Comparison of ENCODE assay signal across 13 cellular contexts in genomic region chr14:61345144-61345482, GRCh38. TPM values are rescaled to one million over a fixed set of nuclear protein-coding genes. Genes with fewer than 3 reads are reported as not detected.
DNase-seq lines count a peak whose midpoint lies in the region; ATAC-seq and TF ChIP-seq lines count a peak whose summit lies in the region.
"Had no signal": no experiment of that assay in that cellular context is flagged by ENCODE, and none has a peak within 500 bp of the region (broad histone marks: within the 10 kb centered on the region; RNA-seq: fewer than 3 reads in every experiment).

No MANE protein-coding gene starts in this region.

- no peak for ATAC-seq in activated T-cell treated with anti-CD3 and anti-CD28 coated beads, Interleukin-2, amount 50 U/mL, for 4 hours
- no peak for ATAC-seq in stimulated activated naive CD8-positive, alpha-beta T cell treated with anti-CD3 and anti-CD28 coated beads, Interleukin-15, amount 100 ng/mL, for 72 hours
- ATAC-seq in HG03045 (IDR thresholded peaks at IDR 0.05; ENCODE audit: unreplicated experiment) = no peak

- no peak overlapping the region for H2AFZ ChIP-seq in Loucy (ENCODE audit: low read length)
- H2AFZ ChIP-seq: neural progenitor cell had no signal

- H3F3A ChIP-seq in Loucy (ENCODE audit: low read depth) = 0 out of 2 replicates have a peak, but pooled peaks cover 2% of the 10 kb centered on the region

- H3K27ac ChIP-seq in effector memory CD4-positive, alpha-beta T cell (ENCODE audit: insufficient read depth, low read length, poor library complexity, severe bottlenecking) = peak overlapping the region; percentile 80
- H3K27ac ChIP-seq: neural progenitor cell had no signal

- no peaks in the 10 kb centered on the region for H3K9me3 ChIP-seq in Loucy (ENCODE audit: insufficient read depth, low read depth, low read length)
- H3K9me3 ChIP-seq in effector memory CD4-positive, alpha-beta T cell (ENCODE audit: control insufficient read depth, low read length) = no peaks in the 10 kb centered on the region
- H3K9me3 ChIP-seq: HAP-1 had no signal

- H3K4me3 ChIP-seq in Loucy (ENCODE audit: low read length, poor library complexity, severe bottlenecking) = no peak overlapping the region
- H3K4me3 ChIP-seq in effector memory CD4-positive, alpha-beta T cell (ENCODE audit: insufficient read depth, low read depth, low read length, poor library complexity, severe bottlenecking) = peak overlapping the region; percentile 34
- H3K4me3 ChIP-seq: HAP-1, neural progenitor cell had no signal

- peak overlapping the region; percentile 94 to 98 for H3K27ac Mint-ChIP-seq in stimulated activated naive CD8-positive, alpha-beta T cell treated with anti-CD3 and anti-CD28 coated beads, Interleukin-15, amount 100 ng/mL, for 72 hours
- H3K27ac Mint-ChIP-seq: neural progenitor cell had no signal

- H3K27me3 ChIP-seq in Loucy (ENCODE audit: insufficient read depth, low read length, poor library complexity, severe bottlenecking) = no peaks in the 10 kb centered on the region
- H3K27me3 ChIP-seq in effector memory CD4-positive, alpha-beta T cell (replicated peaks; ENCODE audit: control insufficient read depth, insufficient read depth, low read length, poor library complexity, severe bottlenecking) = no peaks in the 10 kb centered on the region
- H3K27me3 ChIP-seq: neural progenitor cell had no signal

- H3K9me3 Mint-ChIP-seq in activated T-cell treated with anti-CD3 and anti-CD28 coated beads, Interleukin-2, amount 50 U/mL, for 4 hours = peaks cover 7% of the 10 kb centered on the region
- peaks cover 0 to 10% of the 10 kb centered on the region in 2 donors for H3K9me3 Mint-ChIP-seq in stimulated activated naive CD8-positive, alpha-beta T cell treated with anti-CD3 and anti-CD28 coated beads, Interleukin-15, amount 100 ng/mL, for 72 hours
- H3K9me3 Mint-ChIP-seq: neural progenitor cell had no signal

- H4K20me1 ChIP-seq in Loucy (ENCODE audit: insufficient read depth, low read length, poor library complexity, severe bottlenecking) = peaks cover 70% of the 10 kb centered on the region

- H3K4me2 ChIP-seq in Loucy (ENCODE audit: low read depth, low read length, poor library complexity, severe bottlenecking) = no peak overlapping the region
- H3K4me2 ChIP-seq: neural progenitor cell had no signal

- peaks cover 79% of the 10 kb centered on the region for H3K4me1 ChIP-seq in Loucy (ENCODE audit: insufficient read depth, low read length, poor library complexity, severe bottlenecking)
- H3K4me1 ChIP-seq in effector memory CD4-positive, alpha-beta T cell (ENCODE audit: control insufficient read depth, insufficient read depth, low read length, poor library complexity, severe bottlenecking) = peaks cover 95% of the 10 kb centered on the region
- H3K4me1 ChIP-seq: HAP-1, neural progenitor cell had no signal

- DNase-seq in activated T-cell treated with anti-CD3 and anti-CD28 coated beads, Interleukin-2, amount 50 U/mL, for 4 hours = no peak
- DNase-seq in activated T-cell treated with anti-CD3 and anti-CD28 coated beads, Interleukin-2, amount 50 U/mL, for 1 hour = no peak
- DNase-seq in effector memory CD4-positive, alpha-beta T cell = no peak
- DNase-seq in stimulated activated naive CD8-positive, alpha-beta T cell treated with anti-CD3 and anti-CD28 coated beads, Interleukin-15, amount 100 ng/mL, for 72 hours = no peak
- DNase-seq in D341Med (ENCODE audit: low spot score) (no peak), SKM-1 treated with dmso at 0.1 percent for 144 hours (lab: John Stamatoyannopoulos, UW; ENCODE audit: unreplicated experiment) (no peak)
- DNase-seq: activated gamma-delta T cell treated with Interleukin-2 at 50 U/mL for 16 hours, erythroblast, NCI-H226 had no signal

- H3K9me2 ChIP-seq in Loucy (replicated peaks; ENCODE audit: low read depth, low read length) = no peaks in the 10 kb centered on the region

- TF ChIP-seq CTCF in Loucy (conservative IDR thresholded peaks at IDR 0.05; ENCODE audit: low read length) = no peak

- H3K4me3 Mint-ChIP-seq in activated T-cell treated with anti-CD3 and anti-CD28 coated beads, Interleukin-2, amount 50 U/mL, for 4 hours = peak overlapping the region; percentile 86
- H3K4me3 Mint-ChIP-seq in stimulated activated naive CD8-positive, alpha-beta T cell treated with anti-CD3 and anti-CD28 coated beads, Interleukin-15, amount 100 ng/mL, for 72 hours = peak overlapping the region; percentile 74 to 85
- H3K4me3 Mint-ChIP-seq: neural progenitor cell had no signal

- H3K36me3 ChIP-seq in Loucy (ENCODE audit: insufficient read depth, low read length) = no peaks in the 10 kb centered on the region
- no peaks in the 10 kb centered on the region for H3K36me3 ChIP-seq in effector memory CD4-positive, alpha-beta T cell (ENCODE audit: control insufficient read depth, insufficient read depth, low read length)
- H3K36me3 ChIP-seq: HAP-1, neural progenitor cell had no signal

- H3K27me3 Mint-ChIP-seq in activated T-cell treated with anti-CD3 and anti-CD28 coated beads, Interleukin-2, amount 50 U/mL, for 4 hours (ENCODE audit: low read depth) = no peaks in the 10 kb centered on the region
- H3K27me3 Mint-ChIP-seq in stimulated activated naive CD8-positive, alpha-beta T cell treated with anti-CD3 and anti-CD28 coated beads, Interleukin-15, amount 100 ng/mL, for 72 hours = no peaks in the 10 kb centered on the region

- H3K36me3 Mint-ChIP-seq in activated T-cell treated with anti-CD3 and anti-CD28 coated beads, Interleukin-2, amount 50 U/mL, for 4 hours (ENCODE audit: insufficient read depth) = peaks cover 24% of the 10 kb centered on the region
- H3K36me3 Mint-ChIP-seq: neural progenitor cell had no signal

- peak overlapping the region; percentile 5 for H3K9ac ChIP-seq in Loucy (ENCODE audit: low read depth, low read length, poor library complexity, severe bottlenecking)
- H3K9ac ChIP-seq: neural progenitor cell had no signal

- H3K79me2 ChIP-seq in Loucy (ENCODE audit: insufficient read depth, low read length) = peaks cover 99% of the 10 kb centered on the region

- H3K4me1 Mint-ChIP-seq in activated T-cell treated with anti-CD3 and anti-CD28 coated beads, Interleukin-2, amount 50 U/mL, for 4 hours (ENCODE audit: low read depth) = peaks cover 98% of the 10 kb centered on the region
- peaks cover 96% of the 10 kb centered on the region for H3K4me1 Mint-ChIP-seq in stimulated activated naive CD8-positive, alpha-beta T cell treated with anti-CD3 and anti-CD28 coated beads, Interleukin-15, amount 100 ng/mL, for 72 hours
- H3K4me1 Mint-ChIP-seq: neural progenitor cell had no signal

RNA-seq across cellular contexts. Expression of gene PRKCH, which starts 23.7 kb away (rescaled TPM):
- total RNA-seq in activated T-cell treated with anti-CD3 and anti-CD28 coated beads, Interleukin-2, amount 50 U/mL, for 4 hours = 100 to 1,000 TPM; 109 to 141 (median 134) TPM
